ENCODE assay signal across 2 cellular contexts in the genomic region with DNA sequence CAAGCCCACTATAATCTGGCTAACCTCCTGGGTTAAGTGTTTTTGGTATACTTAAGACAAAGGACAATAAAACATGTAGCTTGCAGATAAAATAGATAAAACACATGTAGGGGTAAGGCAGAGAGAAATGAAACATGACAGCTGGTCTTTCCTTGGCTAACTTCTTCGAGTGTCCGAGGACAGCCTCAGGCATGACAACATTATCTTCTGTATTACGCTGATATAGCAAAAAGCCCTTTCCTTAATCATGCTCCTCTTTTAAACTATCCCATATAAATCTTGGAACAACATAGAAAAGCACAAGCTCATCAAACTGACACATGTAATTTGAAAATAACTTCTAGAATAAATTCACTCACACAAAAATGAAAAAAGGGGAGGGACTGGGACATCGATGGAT.
A peak's percentile ranks its signal among the peaks of the same experiment; 100 is the strongest.
TF ChIP-seq lines count a peak whose summit lies in the region.

No MANE protein-coding gene starts in this region.

TF ChIP-seq in A549, 52 proteins besides CTCF, POLR2A, EP300 and RAD21:
- TF ChIP-seq, protein P1, sequence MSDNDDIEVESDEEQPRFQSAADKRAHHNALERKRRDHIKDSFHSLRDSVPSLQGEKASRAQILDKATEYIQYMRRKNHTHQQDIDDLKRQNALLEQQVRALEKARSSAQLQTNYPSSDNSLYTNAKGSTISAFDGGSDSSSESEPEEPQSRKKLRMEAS (IDR thresholded peaks at IDR 0.05) = no peak
- peak; percentile 83 for TF ChIP-seq MAFK (IDR thresholded peaks at IDR 0.05; ENCODE audit: partially characterized antibody)

TF ChIP-seq in H1, 55 proteins besides CTCF, POLR2A, EP300 and RAD21:
- TF ChIP-seq RXRA (IDR thresholded peaks at IDR 0.05; ENCODE audit: insufficient read depth, low read depth, low read length) (no peak), MAFK (IDR thresholded peaks at IDR 0.05; ENCODE audit: low read depth, low read length) (0 out of 2 replicates have a peak, but pooled peaks have one; percentile 14)
